In genomic region chr12:45745861-45746277, GRCh38 we compare ENCODE assay signal across 9 cellular contexts. TPM values are rescaled to one million over a fixed set of nuclear protein-coding genes. Genes with fewer than 3 reads are reported as not detected.
DNase-seq lines count a peak whose midpoint lies in the region; ATAC-seq and TF ChIP-seq lines count a peak whose summit lies in the region.
"Had no signal": no experiment of that assay in that cellular context is flagged by ENCODE, and none has a peak within 500 bp of the region (broad histone marks: within the 10 kb centered on the region; RNA-seq: fewer than 3 reads in every experiment).

No MANE protein-coding gene starts in this region.

- peaks cover 3% of the 10 kb centered on the region for H3K4me1 Mint-ChIP-seq in chondrocyte (ENCODE audit: low read depth)
- H3K4me1 Mint-ChIP-seq in WTC11 = peaks cover 18% of the 10 kb centered on the region

- DNase-seq in EL (peak; percentile 11), NB4 (ENCODE audit: low read depth) (peak; percentile 41), chondrocyte (ENCODE audit: low spot score) (no peak), WTC11 (ENCODE audit: low spot score) (no peak)
- no peak for DNase-seq in stimulated activated CD4-positive, alpha-beta T cell treated with anti-CD3 and anti-CD28 coated beads, Interleukin-4, amount 100 ng/mL, for 4 hours

- no peak overlapping the region for H3K4me2 ChIP-seq in neural cell (ENCODE audit: low read length)

- no peak overlapping the region for H3K9ac ChIP-seq in neural cell (ENCODE audit: low read length)

- H3K36me3 ChIP-seq in neural cell (ENCODE audit: insufficient read depth, low read length) = peaks cover 6% of the 10 kb centered on the region

- TF ChIP-seq POLR2A in NB4 (IDR thresholded peaks at IDR 0.05; ENCODE audit: extremely low read depth, insufficient read length) = no peak

- no peaks in the 10 kb centered on the region for H3K27me3 ChIP-seq in neural cell (ENCODE audit: insufficient read depth, low read depth, low read length)
- H3K27me3 ChIP-seq: neutrophil had no signal

- H3K27me3 Mint-ChIP-seq in chondrocyte (ENCODE audit: low read depth) = no peaks in the 10 kb centered on the region
- H3K27me3 Mint-ChIP-seq in WTC11 (ENCODE audit: low read depth) = no peaks in the 10 kb centered on the region

- peaks cover 5% of the 10 kb centered on the region for H3K9me3 Mint-ChIP-seq in chondrocyte (ENCODE audit: low read depth)
- H3K9me3 Mint-ChIP-seq in WTC11 = peaks cover 12% of the 10 kb centered on the region

- H3K36me3 Mint-ChIP-seq in chondrocyte (ENCODE audit: low read depth) = peaks cover 5% of the 10 kb centered on the region
- peaks cover 34% of the 10 kb centered on the region for H3K36me3 Mint-ChIP-seq in WTC11

- no peaks in the 10 kb centered on the region for H3F3A ChIP-seq in neural cell (ENCODE audit: insufficient read depth, low read length, poor library complexity, severe bottlenecking)

- no peak overlapping the region for H3K27ac ChIP-seq in neural cell (ENCODE audit: low read length)
- H3K27ac ChIP-seq: neutrophil had no signal

- H3K4me3 ChIP-seq in NB4 (ENCODE audit: low read depth, low read length) (no peak overlapping the region), neural cell (ENCODE audit: low read length) (no peak overlapping the region)

- H3K4me3 Mint-ChIP-seq in chondrocyte (ENCODE audit: unreplicated experiment) (no peak overlapping the region), WTC11 (no peak overlapping the region)

- CTCF ChIA-PET in WTC11 (lab: Charles Lee) = no interaction called here

- H3K27ac Mint-ChIP-seq in chondrocyte (ENCODE audit: unreplicated experiment) (peak overlapping the region; percentile 22), WTC11 (no peak overlapping the region)

- no peak for TF ChIP-seq EP300 in neural cell (conservative IDR thresholded peaks at IDR 0.05; ENCODE audit: poor library complexity, severe bottlenecking)

- TF ChIP-seq CTCF in NB4 (IDR thresholded peaks at IDR 0.05; ENCODE audit: low read depth, low read length) (no peak), chondrocyte (IDR thresholded peaks at IDR 0.05) (peak; percentile 81), neural cell (IDR thresholded peaks at IDR 0.05; ENCODE audit: poor library complexity, severe bottlenecking) (peak; percentile 26), WTC11 (IDR thresholded peaks at IDR 0.05) (no peak)

- ATAC-seq in WTC11 (no peak), GM19395 (IDR thresholded peaks at IDR 0.05; ENCODE audit: unreplicated experiment) (no peak), HG03095 (IDR thresholded peaks at IDR 0.05; ENCODE audit: unreplicated experiment) (no peak)

- peaks cover 93% of the 10 kb centered on the region for H3K79me2 ChIP-seq in neural cell (replicated peaks; ENCODE audit: insufficient read depth, low read length)

- no peaks in the 10 kb centered on the region for H4K20me1 ChIP-seq in neural cell (ENCODE audit: insufficient read depth)

- H3K9me2 ChIP-seq in neural cell (ENCODE audit: insufficient read depth, low read length) = no peaks in the 10 kb centered on the region

- POLR2A ChIA-PET in WTC11 (lab: Charles Lee) = no interaction called here

- TF ChIP-seq RAD21 in neural cell (conservative IDR thresholded peaks at IDR 0.05) = no peak

- no peak overlapping the region for H2AFZ ChIP-seq in neural cell (ENCODE audit: low read depth, low read length)

- H3K9me3 ChIP-seq in neural cell (ENCODE audit: low read length) = peaks cover 12% of the 10 kb centered on the region
- H3K9me3 ChIP-seq: neutrophil had no signal

TF ChIP-seq in neural cell, 6 proteins besides CTCF, POLR2A, EP300 and RAD21:
- TF ChIP-seq POLR2AphosphoS5 (IDR thresholded peaks at IDR 0.05) (no peak), MXI1 (conservative IDR thresholded peaks at IDR 0.05; ENCODE audit: poor library complexity, severe bottlenecking) (no peak), EZH2 (IDR thresholded peaks at IDR 0.05; ENCODE audit: borderline replicate concordance, insufficient read depth, low read length, poor library complexity, severe bottlenecking) (no peak), TAF1 (IDR thresholded peaks at IDR 0.05; ENCODE audit: low read depth) (no peak), REST (IDR thresholded peaks at IDR 0.05; ENCODE audit: borderline replicate concordance) (no peak), SMC3 (conservative IDR thresholded peaks at IDR 0.05; ENCODE audit: poor library complexity) (no peak)

TF ChIP-seq in WTC11, 78 proteins besides CTCF, POLR2A, EP300 and RAD21:
- no peak for TF ChIP-seq ZBTB21 (CRISPR knock-in tag; IDR thresholded peaks at IDR 0.05; ENCODE audit: borderline replicate concordance)
- no peak for TF ChIP-seq E2F1 (CRISPR knock-in tag; IDR thresholded peaks at IDR 0.05)
- no peak for TF ChIP-seq NR1H2 (CRISPR knock-in tag; IDR thresholded peaks at IDR 0.05)
- no peak for TF ChIP-seq USF2 (CRISPR knock-in tag; IDR thresholded peaks at IDR 0.05)
- TF ChIP-seq STAT6 (CRISPR knock-in tag; conservative IDR thresholded peaks at IDR 0.05; ENCODE audit: low read depth) = no peak
- TF ChIP-seq SOX15 (CRISPR knock-in tag; IDR thresholded peaks at IDR 0.05) = no peak
- TF ChIP-seq PRRX2 (CRISPR knock-in tag; IDR thresholded peaks at IDR 0.05) = no peak
- no peak for TF ChIP-seq ZNF423 (CRISPR knock-in tag; IDR thresholded peaks at IDR 0.05)
- no peak for TF ChIP-seq NFE2L1 (CRISPR knock-in tag; IDR thresholded peaks at IDR 0.05)
- no peak for TF ChIP-seq NR2C2 (CRISPR knock-in tag; IDR thresholded peaks at IDR 0.05)
- no peak for TF ChIP-seq CBFB (CRISPR knock-in tag; IDR thresholded peaks at IDR 0.05; ENCODE audit: low read depth)

RNA-seq across cellular contexts. Expression of gene ARID2, which starts 16.4 kb away (rescaled TPM):
- total RNA-seq in chondrocyte = 23.0 to 34.5 TPM (median 25.1 TPM) in 3 replicates
- polyA plus RNA-seq in neural cell = 20.6 and 23.0 TPM in 2 replicates
- polyA minus RNA-seq in neural cell = 104 and 120 TPM in 2 replicates
- total RNA-seq in WTC11 (2021) = 33.9 to 47.0 TPM (median 38.1 TPM) in 3 replicates

Comparison
In these comparisons a context has a peak if more than half of its experiments do, and no peak if none do; other contexts are left out.
1. DNase-seq: peak in EL (single experiment) and NB4 (single experiment); none in chondrocyte (single experiment), WTC11 (single experiment) and stimulated activated CD4-positive, alpha-beta T cell treated with anti-CD3 and anti-CD28 coated beads, Interleukin-4, amount 100 ng/mL, for 4 hours (0 of 2).
2. CTCF ChIP-seq: peak in chondrocyte (single experiment) and neural cell (single experiment); none in NB4 (single experiment) and WTC11 (single experiment).